13 cellular contexts compared by ENCODE assay signal in genomic region chr5:56585466-56585865, GRCh38.
A peak's percentile ranks its signal among the peaks of the same experiment; 100 is the strongest.
DNase-seq lines count a peak whose midpoint lies in the region; ATAC-seq, FAIRE-seq and TF ChIP-seq lines count a peak whose summit lies in the region.
"Had no signal": no experiment of that assay in that cellular context is flagged by ENCODE, and none has a peak within 500 bp of the region (broad histone marks: within the 10 kb centered on the region; RNA-seq: fewer than 3 reads in every experiment).

No MANE protein-coding gene starts in this region.

- H3K36me3 ChIP-seq in GM23248 (ENCODE audit: low read depth) = no peaks in the 10 kb centered on the region
- H3K36me3 ChIP-seq in prostate gland = no peaks in the 10 kb centered on the region
- H3K36me3 ChIP-seq in small intestine (ENCODE audit: control insufficient read depth in 2 of 2, insufficient read depth in 2 of 2, low read length in 2 of 2) = no peaks in the 10 kb centered on the region

- H3F3A ChIP-seq in GM23248 (ENCODE audit: insufficient read depth) = no peaks in the 10 kb centered on the region

- intact Hi-C loops in prostate gland (cut with DNase I) = no loop called here

- ATAC-seq in esophagus mucosa = peak; percentile 89
- ATAC-seq: activated CD8-positive, alpha-beta T cell treated with anti-CD3 and anti-CD28 coated beads for 36 hours; effector memory CD8-positive, alpha-beta T cell; SK-N-SH treated with all-trans-retinoic acid at 6 μM for 48 hours had no signal

- no peaks in the 10 kb centered on the region for H4K20me1 ChIP-seq in GM23248 (ENCODE audit: insufficient read depth)

- no peaks in the 10 kb centered on the region for H3K9me3 ChIP-seq in GM23248 (ENCODE audit: low read depth)
- H3K9me3 ChIP-seq in prostate gland = no peaks in the 10 kb centered on the region
- no peaks in the 10 kb centered on the region for H3K9me3 ChIP-seq in small intestine (ENCODE audit: control insufficient read depth, low read depth)

- no peak for TF ChIP-seq CTCF in prostate gland (IDR thresholded peaks at IDR 0.05)

- in situ Hi-C loops in GM23248 (cut with MboI) = no loop called here

- H3K9ac ChIP-seq in GM23248 = no peak overlapping the region

- peaks cover 55% of the 10 kb centered on the region for H3K27me3 ChIP-seq in GM23248 (replicated peaks; ENCODE audit: insufficient read depth)
- H3K27me3 ChIP-seq in prostate gland (replicated peaks; ENCODE audit: insufficient read depth) = no peaks in the 10 kb centered on the region
- no peaks in the 10 kb centered on the region for H3K27me3 ChIP-seq in small intestine (ENCODE audit: control insufficient read depth in 2 of 2, insufficient read depth in 2 of 2, low read length in 2 of 2)

- no peaks in the 10 kb centered on the region for H3K9me2 ChIP-seq in GM23248 (ENCODE audit: insufficient read depth)

- FAIRE-seq in small intestine (lab: Jason Lieb, UNC) = no peak

- H3K4me2 ChIP-seq in GM23248 (ENCODE audit: unreplicated experiment) = no peak overlapping the region

- no peak for TF ChIP-seq POLR2A in prostate gland (IDR thresholded peaks at IDR 0.05)

- 31 to 37% methylated on average over 2 of the region's 2 CpGs for WGBS in GM23248 (ENCODE audit: low coverage in 1 of 2, low lambda C conversion rate in 2 of 2, missing lambda C conversion rate in 2 of 2), 2 experiments
- 50% methylated on average over 2 of the region's 2 CpGs for WGBS in prostate gland
- 71 to 81% (median 71%) methylated on average over 2 of the region's 2 CpGs for WGBS in small intestine, 3 donors

- DNase-seq in GM23248 (peak; percentile 63), OCI-M1 (lab: John Stamatoyannopoulos, UW) (peak; percentile 34), prostate gland (ENCODE audit: low spot score) (peak; percentile 63), NCI-H187 (lab: John Stamatoyannopoulos, UW) (no peak), small intestine (no peak), ecto neural progenitor cell (ENCODE audit: low spot score) (no peak), cerebellar nuclear complex (lab: John Stamatoyannopoulos, UW) (no peak)
- DNase-seq: activated CD8-positive, alpha-beta T cell treated with anti-CD3 and anti-CD28 coated beads for 36 hours; effector memory CD8-positive, alpha-beta T cell; immature natural killer cell; NCI-H446 treated with DMSO at 0.1 percent for 48 hours had no signal

- no peak overlapping the region for H3K27ac ChIP-seq in GM23248
- H3K27ac ChIP-seq in prostate gland = peak overlapping the region; percentile 42 to 44
- H3K27ac ChIP-seq in small intestine (ENCODE audit: low read depth in 1 of 2, low read length in 1 of 2) = no peak overlapping the region

- H3K79me2 ChIP-seq in GM23248 (ENCODE audit: insufficient read depth) = no peaks in the 10 kb centered on the region

- H3K4me1 ChIP-seq in GM23248 (ENCODE audit: insufficient read depth) (0 out of 2 replicates have a peak, but pooled peaks cover 6% of the 10 kb centered on the region), prostate gland (replicated peaks) (no peaks in the 10 kb centered on the region), small intestine (ENCODE audit: control insufficient read depth in 2 of 2, insufficient read depth in 1 of 2, low read depth in 1 of 2, low read length in 1 of 2) (no peaks in the 10 kb centered on the region)

- no peak overlapping the region for H2AFZ ChIP-seq in GM23248

- no peak overlapping the region for H3K4me3 ChIP-seq in GM23248
- H3K4me3 ChIP-seq in prostate gland = no peak overlapping the region
- H3K4me3 ChIP-seq in small intestine (ENCODE audit: low read depth in 1 of 2, low read length in 2 of 2) = no peak overlapping the region

Comparison
In these comparisons a context has a peak if more than half of its experiments do, and no peak if none do; other contexts are left out.
1. DNase-seq: peak in GM23248 (single experiment), OCI-M1 (single experiment) and prostate gland (single experiment); none in NCI-H187 (0 of 2), small intestine (single experiment), ecto neural progenitor cell (single experiment) and cerebellar nuclear complex (0 of 2).
2. H3K27ac ChIP-seq: peak in prostate gland (2 of 2); none in GM23248 (single experiment) and small intestine (0 of 2).